ENCODE assay signal across 16 cellular contexts in genomic region chr10:72794260-72794659, GRCh38.
DNase-seq lines count a peak whose midpoint lies in the region; ATAC-seq and TF ChIP-seq lines count a peak whose summit lies in the region.
"Had no signal": no experiment of that assay in that cellular context is flagged by ENCODE, and none has a peak within 500 bp of the region (broad histone marks: within the 10 kb centered on the region; RNA-seq: fewer than 3 reads in every experiment).

No MANE protein-coding gene starts in this region.

- WGBS in heart right ventricle, 2 donors, result 79 to 87% methylated on average over 2 of the region's 2 CpGs
- WGBS in transverse colon (ENCODE audit: low coverage in 1 of 2), 2 donors, result 94 to 100% methylated on average over 1 to 2 of the region's 2 CpGs

- peak in 1 of 2 donors; percentile 31 for DNase-seq in cardiac muscle cell (ENCODE audit: low read depth in 1 of 2, low spot score in 1 of 2)
- DNase-seq in heart right ventricle, result no peak
- peak; percentile 55 for DNase-seq in RPMI7951 (ENCODE audit: low read depth)
- DNase-seq in fibroblast of lung (ENCODE audit: low read depth in 2 of 2), result peak; percentile 37 to 41
- no peak for DNase-seq in NCI-H526 (lab: John Stamatoyannopoulos, UW)
- no peak for DNase-seq in nucleus accumbens (lab: John Stamatoyannopoulos, UW)
- no peak for DNase-seq in transverse colon
- DNase-seq: central memory CD4-positive, alpha-beta T cell; left colon; naive B cell; NCI-H2081 treated with DMSO at 0.1 percent for 48 hours had no signal

- H3K4me3 ChIP-seq in cardiac muscle cell, result no peak overlapping the region
- H3K4me3 ChIP-seq in heart right ventricle, result no peak overlapping the region
- H3K4me3 ChIP-seq in fibroblast of lung (replicated peaks in 1 of 4; ENCODE audit: control extremely low read depth in 1 of 4, insufficient read depth in 1 of 4, low read depth in 3 of 4, low read length in 4 of 4), result no peak overlapping the region
- H3K4me3 ChIP-seq in subcutaneous abdominal adipose tissue (ENCODE audit: low read depth in 1 of 5, low read length in 5 of 5), result no peak overlapping the region
- H3K4me3 ChIP-seq in transverse colon, result no peak overlapping the region
- H3K4me3 ChIP-seq: hepatocyte, thoracic aorta had no signal

- peaks cover 4% of the 10 kb centered on the region for H3K79me2 ChIP-seq in fibroblast of lung (ENCODE audit: control insufficient read depth, insufficient read depth, low read length)

- H3K9ac ChIP-seq in fibroblast of lung (ENCODE audit: insufficient read depth, low read length) (no peak overlapping the region), subcutaneous abdominal adipose tissue (ENCODE audit: low read length in 5 of 5) (no peak overlapping the region)

- no peaks in the 10 kb centered on the region for H3K27me3 ChIP-seq in cardiac muscle cell
- H3K27me3 ChIP-seq in heart right ventricle, result no peaks in the 10 kb centered on the region
- H3K27me3 ChIP-seq in fibroblast of lung (ENCODE audit: control insufficient read depth, insufficient read depth, low read length), result no peaks in the 10 kb centered on the region
- no peaks in the 10 kb centered on the region for H3K27me3 ChIP-seq in subcutaneous abdominal adipose tissue (ENCODE audit: control insufficient read depth in 5 of 5, insufficient read depth in 4 of 5, low read length in 5 of 5)
- H3K27me3 ChIP-seq in transverse colon, result no peaks in the 10 kb centered on the region
- H3K27me3 ChIP-seq: hepatocyte had no signal

- TF ChIP-seq POLR2A in transverse colon (IDR thresholded peaks at IDR 0.05), result no peak

- no peak overlapping the region for H3K4me2 ChIP-seq in fibroblast of lung (ENCODE audit: extremely low read depth, insufficient read depth, low read length)
- H3K4me2 ChIP-seq: hepatocyte had no signal

- TF ChIP-seq CTCF in cardiac muscle cell (IDR thresholded peaks at IDR 0.05; ENCODE audit: low read depth, low read length), result no peak
- TF ChIP-seq CTCF in heart right ventricle (IDR thresholded peaks at IDR 0.05), result no peak
- TF ChIP-seq CTCF in fibroblast of lung (conservative IDR thresholded peaks at IDR 0.05 in 1 of 2, IDR thresholded peaks at IDR 0.05 in 1 of 2; ENCODE audit: low read depth in 1 of 2, low read length in 2 of 2), result no peak
- no peak for TF ChIP-seq CTCF in transverse colon (IDR thresholded peaks at IDR 0.05)

- H3K4me1 ChIP-seq in cardiac muscle cell (ENCODE audit: low read depth) (peaks cover 34% of the 10 kb centered on the region), heart right ventricle (peaks cover 0 to 38% (median 24%) of the 10 kb centered on the region in 9 donors), fibroblast of lung (ENCODE audit: control insufficient read depth, extremely low read depth, insufficient read depth, low read length) (no peaks in the 10 kb centered on the region), subcutaneous abdominal adipose tissue (ENCODE audit: control insufficient read depth in 5 of 5, insufficient read depth in 5 of 5, low read length in 5 of 5) (peaks cover 0 to 9% (median 0%) of the 10 kb centered on the region in 5 donors), transverse colon (peaks cover 0 to 23% (median 2%) of the 10 kb centered on the region in 4 donors)

- in situ Hi-C loops in transverse colon (cut with MboI; ENCODE audit: low pct_ligation_motif_present in 1 of 4, low pct_unique_long_range_greater_than_20kb in 1 of 4, low sequenced_read_pairs in 3 of 4), result no loop called here

- TF ChIP-seq EP300 in transverse colon (IDR thresholded peaks at IDR 0.05; ENCODE audit: low read depth), result no peak

- H4K20me1 ChIP-seq in fibroblast of lung (ENCODE audit: control insufficient read depth, extremely low read depth, insufficient read depth, low read length), result no peaks in the 10 kb centered on the region

- no peaks in the 10 kb centered on the region for H3K9me3 ChIP-seq in cardiac muscle cell (ENCODE audit: low read depth)
- H3K9me3 ChIP-seq in heart right ventricle, result no peaks in the 10 kb centered on the region
- no peaks in the 10 kb centered on the region for H3K9me3 ChIP-seq in fibroblast of lung (ENCODE audit: control insufficient read depth, insufficient read depth, low read depth, low read length)
- no peaks in the 10 kb centered on the region for H3K9me3 ChIP-seq in subcutaneous abdominal adipose tissue (ENCODE audit: control insufficient read depth in 5 of 5, low read length in 5 of 5)
- no peaks in the 10 kb centered on the region for H3K9me3 ChIP-seq in transverse colon
- H3K9me3 ChIP-seq: thoracic aorta had no signal

- H3K27ac ChIP-seq in cardiac muscle cell, result peak overlapping the region; percentile 48
- peak overlapping the region in 1 of 10 donors; percentile 1 for H3K27ac ChIP-seq in heart right ventricle
- H3K27ac ChIP-seq in fibroblast of lung (ENCODE audit: insufficient read depth, low read length), result no peak overlapping the region
- H3K27ac ChIP-seq in subcutaneous abdominal adipose tissue (ENCODE audit: low read depth, low read length), result peak overlapping the region; percentile 54
- no peak overlapping the region for H3K27ac ChIP-seq in transverse colon
- H3K27ac ChIP-seq: hepatocyte, thoracic aorta had no signal

- H2AFZ ChIP-seq in fibroblast of lung (ENCODE audit: low read length), result no peak overlapping the region
- H2AFZ ChIP-seq: hepatocyte had no signal

- no peak for ATAC-seq in heart right ventricle
- ATAC-seq: activated naive CD4-positive, alpha-beta T cell treated with anti-CD3 and anti-CD28 coated beads, Interleukin-2, amount 50 U/mL, for 72 hours; left colon; Right ventricle myocardium inferior had no signal

- intact Hi-C loops in heart right ventricle (cut with DNase I) (no loop called here), transverse colon (cut with DNase I; ENCODE audit: low total_unique reads) (no loop called here)

- no peaks in the 10 kb centered on the region for H3K36me3 ChIP-seq in cardiac muscle cell
- H3K36me3 ChIP-seq in heart right ventricle, result no peaks in the 10 kb centered on the region
- H3K36me3 ChIP-seq in fibroblast of lung (ENCODE audit: control insufficient read depth, insufficient read depth, low read length), result no peaks in the 10 kb centered on the region
- peaks cover 0 to 4% (median 0%) of the 10 kb centered on the region in 5 donors for H3K36me3 ChIP-seq in subcutaneous abdominal adipose tissue (ENCODE audit: control insufficient read depth in 5 of 5, insufficient read depth in 5 of 5, low read length in 5 of 5)
- no peaks in the 10 kb centered on the region for H3K36me3 ChIP-seq in transverse colon
- H3K36me3 ChIP-seq: thoracic aorta had no signal

Comparison
In these comparisons a context has a peak if more than half of its experiments do, and no peak if none do; other contexts are left out.
1. DNase-seq: peak in RPMI7951 (single experiment) and fibroblast of lung (2 of 2); none in heart right ventricle (0 of 2), NCI-H526 (0 of 2), nucleus accumbens (0 of 56) and transverse colon (single experiment).
2. H3K27ac ChIP-seq: peak in cardiac muscle cell (single experiment) and subcutaneous abdominal adipose tissue (single experiment); none in fibroblast of lung (single experiment) and transverse colon (0 of 4).